Comparison of ENCODE assay signal across 16 cellular contexts in genomic region chr10:34252111-34252510, GRCh38.
A peak's percentile ranks its signal among the peaks of the same experiment; 100 is the strongest.
DNase-seq lines count a peak whose midpoint lies in the region; FAIRE-seq and TF ChIP-seq lines count a peak whose summit lies in the region.
"Had no signal": no experiment of that assay in that cellular context is flagged by ENCODE, and none has a peak within 500 bp of the region (broad histone marks: within the 10 kb centered on the region; RNA-seq: fewer than 3 reads in every experiment).

No MANE protein-coding gene starts in this region.

- peaks cover 15% of the 10 kb centered on the region for H3K4me1 Mint-ChIP-seq in MCF 10A (ENCODE audit: insufficient read depth, unreplicated experiment)
- H3K4me1 Mint-ChIP-seq: CD4-positive, alpha-beta memory T cell had no signal

- TF ChIP-seq POLR2A in breast epithelium (IDR thresholded peaks at IDR 0.05), result no peak
- TF ChIP-seq POLR2A in adrenal gland (IDR thresholded peaks at IDR 0.05), result no peak
- no peak for TF ChIP-seq POLR2A in transverse colon (IDR thresholded peaks at IDR 0.05)

- H3K4me3 ChIP-seq in breast epithelium (no peak overlapping the region), adrenal gland (no peak overlapping the region), iPS-15b (ENCODE audit: low read depth, low read length) (no peak overlapping the region), transverse colon (no peak overlapping the region)
- H3K4me3 ChIP-seq: SJSA1 had no signal

- in situ Hi-C loops in transverse colon (cut with MboI; ENCODE audit: low pct_ligation_motif_present in 1 of 4, low pct_unique_long_range_greater_than_20kb in 1 of 4, low sequenced_read_pairs in 3 of 4), result no loop called here

- H3K9ac ChIP-seq in iPS-15b (ENCODE audit: low read depth, low read length), result peak overlapping the region; percentile 39

- CTCF ChIA-PET in MCF 10A (lab: Yijun Ruan, JAX), result no interaction called here

- peaks cover 17% of the 10 kb centered on the region for H3K36me3 Mint-ChIP-seq in MCF 10A (ENCODE audit: insufficient read depth, unreplicated experiment)
- H3K36me3 Mint-ChIP-seq: activated naive CD4-positive, alpha-beta T cell treated with anti-CD3 and anti-CD28 coated beads, Interleukin-2, amount 50 U/mL, for 72 hours; CD4-positive, alpha-beta memory T cell had no signal

- H3K36me3 ChIP-seq in breast epithelium (peaks cover 4% of the 10 kb centered on the region), adrenal gland (replicated peaks in 1 of 2) (no peaks in the 10 kb centered on the region), iPS-15b (ENCODE audit: control insufficient read depth, insufficient read depth, low read length) (no peaks in the 10 kb centered on the region), transverse colon (no peaks in the 10 kb centered on the region)
- H3K36me3 ChIP-seq: SJSA1 had no signal

- POLR2A ChIA-PET in MCF 10A (lab: Yijun Ruan, JAX), result no interaction called here

- WGBS in adrenal gland, 4 donors, result 36 to 46% (median 43%) methylated on average over 7 of the region's 7 CpGs
- 57 to 100% methylated on average over 1 to 7 of the region's 7 CpGs for WGBS in transverse colon (ENCODE audit: low coverage in 1 of 2), 2 donors

- no peak for TF ChIP-seq CTCF in MCF 10A (IDR thresholded peaks at IDR 0.05; ENCODE audit: unreplicated experiment)
- TF ChIP-seq CTCF in breast epithelium (IDR thresholded peaks at IDR 0.05), result no peak
- TF ChIP-seq CTCF in adrenal gland (IDR thresholded peaks at IDR 0.05), result no peak
- no peak for TF ChIP-seq CTCF in transverse colon (IDR thresholded peaks at IDR 0.05)

- H3K4me1 ChIP-seq in breast epithelium, result no peaks in the 10 kb centered on the region
- peaks cover 0 to 7% of the 10 kb centered on the region in 2 donors for H3K4me1 ChIP-seq in adrenal gland (replicated peaks in 1 of 2)
- peaks cover 14% of the 10 kb centered on the region for H3K4me1 ChIP-seq in iPS-15b (ENCODE audit: control insufficient read depth, insufficient read depth, low read length)
- H3K4me1 ChIP-seq in transverse colon, result peaks cover 0 to 20% (median 13%) of the 10 kb centered on the region in 4 donors

- no peak for TF ChIP-seq EP300 in transverse colon (IDR thresholded peaks at IDR 0.05; ENCODE audit: low read depth)

- BruUV-seq in MCF 10A (replicated peaks; lab: Mats Ljungman, UMichigan), result no TSS peak

- no peaks in the 10 kb centered on the region for H3K27me3 Mint-ChIP-seq in MCF 10A (ENCODE audit: insufficient read depth, unreplicated experiment)
- H3K27me3 Mint-ChIP-seq: CD4-positive, alpha-beta memory T cell had no signal

- peak; percentile 86 for FAIRE-seq in urothelium cell line (lab: Jason Lieb, UNC)
- FAIRE-seq: endometrium, frontal cortex had no signal

- peak overlapping the region; percentile 71 for H3K27ac Mint-ChIP-seq in MCF 10A (ENCODE audit: low read depth, unreplicated experiment)
- H3K27ac Mint-ChIP-seq: activated naive CD4-positive, alpha-beta T cell treated with anti-CD3 and anti-CD28 coated beads, Interleukin-2, amount 50 U/mL, for 72 hours; CD4-positive, alpha-beta memory T cell had no signal

- H3K9me3 ChIP-seq in breast epithelium (no peaks in the 10 kb centered on the region), adrenal gland (replicated peaks in 1 of 3) (no peaks in the 10 kb centered on the region), iPS-15b (ENCODE audit: control insufficient read depth, insufficient read depth, low read length) (no peaks in the 10 kb centered on the region), transverse colon (no peaks in the 10 kb centered on the region)
- H3K9me3 ChIP-seq: SJSA1 had no signal

- H3K27ac ChIP-seq in breast epithelium (no peak overlapping the region), adrenal gland (peak overlapping the region in 1 of 5 donors; percentile 17), transverse colon (no peak overlapping the region)
- H3K27ac ChIP-seq: SJSA1 had no signal

- intact Hi-C loops in MCF 10A (cut with micrococcal nuclease) (loop anchor here (10.0 kb wide), 1 partner anchor 917 kb away; the partner anchor contains the start of gene NRP1), breast epithelium (cut with DNase I; ENCODE audit: low total_unique reads) (no loop called here), adrenal gland (cut with DNase I) (no loop called here), transverse colon (cut with DNase I; ENCODE audit: low total_unique reads) (no loop called here)

- H3K27me3 ChIP-seq in breast epithelium (no peaks in the 10 kb centered on the region), adrenal gland (no peaks in the 10 kb centered on the region), iPS-15b (ENCODE audit: control insufficient read depth, insufficient read depth, low read length) (no peaks in the 10 kb centered on the region), transverse colon (no peaks in the 10 kb centered on the region)
- H3K27me3 ChIP-seq: SJSA1 had no signal

- H3K4me3 Mint-ChIP-seq in MCF 10A (ENCODE audit: unreplicated experiment), result no peak overlapping the region
- H3K4me3 Mint-ChIP-seq: CD4-positive, alpha-beta memory T cell had no signal

- no peaks in the 10 kb centered on the region for H3K9me3 Mint-ChIP-seq in MCF 10A (ENCODE audit: unreplicated experiment)
- H3K9me3 Mint-ChIP-seq: activated naive CD4-positive, alpha-beta T cell treated with anti-CD3 and anti-CD28 coated beads, Interleukin-2, amount 50 U/mL, for 72 hours; CD4-positive, alpha-beta memory T cell had no signal

- DNase-seq in MCF 10A (ENCODE audit: unreplicated experiment) (peak; percentile 20), breast epithelium (ENCODE audit: low spot score in 2 of 2) (no peak), adrenal gland (peak; percentile 55 to 85 (median 79)), urothelium cell line (ENCODE audit: low spot score) (peak; percentile 55), transverse colon (no peak), AG20443 (ENCODE audit: low spot score) (no peak), HT-29 (ENCODE audit: low spot score) (no peak)
- DNase-seq: activated CD4-positive, alpha-beta T cell treated with anti-CD3 and anti-CD28 coated beads for 48 hours; activated T-cell treated with anti-CD3 and anti-CD28 coated beads for 4 hours; CD4-positive, alpha-beta memory T cell; kidney glomerular epithelial cell had no signal

Comparison
In these comparisons a context has a peak if more than half of its experiments do, and no peak if none do; other contexts are left out.
1. DNase-seq: peak in MCF 10A (single experiment), adrenal gland (7 of 7) and urothelium cell line (single experiment); none in breast epithelium (0 of 2), transverse colon (single experiment), AG20443 (single experiment) and HT-29 (single experiment).